In the genomic region with DNA sequence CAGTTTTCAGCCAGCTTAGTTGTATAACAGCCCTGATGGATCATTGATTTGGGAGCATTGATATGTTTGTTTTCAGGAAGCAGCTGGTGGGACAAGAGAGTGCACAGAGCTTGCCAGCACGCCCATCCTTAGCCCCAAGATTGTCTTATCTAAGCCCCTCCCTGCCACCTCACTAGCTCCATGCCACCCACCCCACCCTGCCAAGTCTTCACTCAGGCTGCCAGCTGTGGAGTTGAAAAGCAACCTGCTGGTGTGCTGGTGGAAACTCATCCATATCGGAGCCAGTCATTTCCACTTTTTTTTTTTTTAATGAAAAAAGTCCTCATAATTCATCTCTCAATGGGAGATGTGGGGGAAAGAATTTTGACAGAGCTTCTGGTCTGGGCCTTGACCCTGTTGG, we compare ENCODE assay signal across 1 cellular context.
TF ChIP-seq lines count a peak whose summit lies in the region.

No MANE protein-coding gene starts in this region.

TF ChIP-seq in WTC11, 78 proteins besides CTCF, POLR2A, EP300 and RAD21 (continued from another document):
- TF ChIP-seq, protein P1, sequence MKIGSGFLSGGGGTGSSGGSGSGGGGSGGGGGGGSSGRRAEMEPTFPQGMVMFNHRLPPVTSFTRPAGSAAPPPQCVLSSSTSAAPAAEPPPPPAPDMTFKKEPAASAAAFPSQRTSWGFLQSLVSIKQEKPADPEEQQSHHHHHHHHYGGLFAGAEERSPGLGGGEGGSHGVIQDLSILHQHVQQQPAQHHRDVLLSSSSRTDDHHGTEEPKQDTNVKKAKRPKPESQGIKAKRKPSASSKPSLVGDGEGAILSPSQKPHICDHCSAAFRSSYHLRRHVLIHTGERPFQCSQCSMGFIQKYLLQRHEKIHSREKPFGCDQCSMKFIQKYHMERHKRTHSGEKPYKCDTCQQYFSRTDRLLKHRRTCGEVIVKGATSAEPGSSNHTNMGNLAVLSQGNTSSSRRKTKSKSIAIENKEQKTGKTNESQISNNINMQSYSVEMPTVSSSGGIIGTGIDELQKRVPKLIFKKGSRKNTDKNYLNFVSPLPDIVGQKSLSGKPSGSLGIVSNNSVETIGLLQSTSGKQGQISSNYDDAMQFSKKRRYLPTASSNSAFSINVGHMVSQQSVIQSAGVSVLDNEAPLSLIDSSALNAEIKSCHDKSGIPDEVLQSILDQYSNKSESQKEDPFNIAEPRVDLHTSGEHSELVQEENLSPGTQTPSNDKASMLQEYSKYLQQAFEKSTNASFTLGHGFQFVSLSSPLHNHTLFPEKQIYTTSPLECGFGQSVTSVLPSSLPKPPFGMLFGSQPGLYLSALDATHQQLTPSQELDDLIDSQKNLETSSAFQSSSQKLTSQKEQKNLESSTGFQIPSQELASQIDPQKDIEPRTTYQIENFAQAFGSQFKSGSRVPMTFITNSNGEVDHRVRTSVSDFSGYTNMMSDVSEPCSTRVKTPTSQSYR (CRISPR knock-in tag; IDR thresholded peaks at IDR 0.05), result no peak
